2 cellular contexts compared by ENCODE assay signal in the genomic region with DNA sequence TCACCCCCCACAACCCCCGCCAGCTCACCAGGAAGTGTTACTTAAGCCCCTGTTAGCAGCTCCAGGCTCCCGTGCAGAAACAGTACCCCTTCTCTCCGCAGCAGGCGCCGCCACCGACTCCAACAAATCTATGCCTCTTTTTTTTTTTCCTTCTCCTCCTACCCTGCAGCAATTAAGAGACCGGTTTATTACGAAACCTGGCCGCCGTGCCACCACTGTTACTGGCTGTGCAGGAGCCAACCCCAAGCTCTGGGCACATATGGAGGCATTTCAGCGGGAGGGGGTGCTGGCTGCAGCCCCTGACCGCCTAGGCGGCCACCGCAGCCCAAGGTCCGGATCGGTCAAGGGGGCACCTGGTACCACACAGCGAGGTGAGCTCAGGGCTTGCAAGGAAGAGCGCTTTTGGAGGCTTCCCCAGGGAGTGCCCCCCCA.
A peak's percentile ranks its signal among the peaks of the same experiment; 100 is the strongest.
TF ChIP-seq lines count a peak whose summit lies in the region.

No MANE protein-coding gene starts in this region.

TF ChIP-seq in HEK293, 187 proteins besides CTCF, POLR2A, EP300 and RAD21 (continued from another document):
- TF ChIP-seq, protein P1, sequence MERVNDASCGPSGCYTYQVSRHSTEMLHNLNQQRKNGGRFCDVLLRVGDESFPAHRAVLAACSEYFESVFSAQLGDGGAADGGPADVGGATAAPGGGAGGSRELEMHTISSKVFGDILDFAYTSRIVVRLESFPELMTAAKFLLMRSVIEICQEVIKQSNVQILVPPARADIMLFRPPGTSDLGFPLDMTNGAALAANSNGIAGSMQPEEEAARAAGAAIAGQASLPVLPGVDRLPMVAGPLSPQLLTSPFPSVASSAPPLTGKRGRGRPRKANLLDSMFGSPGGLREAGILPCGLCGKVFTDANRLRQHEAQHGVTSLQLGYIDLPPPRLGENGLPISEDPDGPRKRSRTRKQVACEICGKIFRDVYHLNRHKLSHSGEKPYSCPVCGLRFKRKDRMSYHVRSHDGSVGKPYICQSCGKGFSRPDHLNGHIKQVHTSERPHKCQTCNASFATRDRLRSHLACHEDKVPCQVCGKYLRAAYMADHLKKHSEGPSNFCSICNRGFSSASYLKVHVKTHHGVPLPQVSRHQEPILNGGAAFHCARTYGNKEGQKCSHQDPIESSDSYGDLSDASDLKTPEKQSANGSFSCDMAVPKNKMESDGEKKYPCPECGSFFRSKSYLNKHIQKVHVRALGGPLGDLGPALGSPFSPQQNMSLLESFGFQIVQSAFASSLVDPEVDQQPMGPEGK (tag by site-specific recombination; IDR thresholded peaks at IDR 0.05), result peak; percentile 28
- TF ChIP-seq ZNF600 (tag by site-specific recombination; IDR thresholded peaks at IDR 0.05), result peak; percentile 27; the same call in 1 of the 2 replicates
- no peak for TF ChIP-seq ZNF214 (tag by site-specific recombination; IDR thresholded peaks at IDR 0.05; ENCODE audit: borderline replicate concordance)
- TF ChIP-seq, protein P2, sequence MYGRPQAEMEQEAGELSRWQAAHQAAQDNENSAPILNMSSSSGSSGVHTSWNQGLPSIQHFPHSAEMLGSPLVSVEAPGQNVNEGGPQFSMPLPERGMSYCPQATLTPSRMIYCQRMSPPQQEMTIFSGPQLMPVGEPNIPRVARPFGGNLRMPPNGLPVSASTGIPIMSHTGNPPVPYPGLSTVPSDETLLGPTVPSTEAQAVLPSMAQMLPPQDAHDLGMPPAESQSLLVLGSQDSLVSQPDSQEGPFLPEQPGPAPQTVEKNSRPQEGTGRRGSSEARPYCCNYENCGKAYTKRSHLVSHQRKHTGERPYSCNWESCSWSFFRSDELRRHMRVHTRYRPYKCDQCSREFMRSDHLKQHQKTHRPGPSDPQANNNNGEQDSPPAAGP (tag by site-specific recombination; IDR thresholded peaks at IDR 0.05), result no peak
- TF ChIP-seq ZNF555 (tag by site-specific recombination; conservative IDR thresholded peaks at IDR 0.05), result no peak
- TF ChIP-seq, protein P3, sequence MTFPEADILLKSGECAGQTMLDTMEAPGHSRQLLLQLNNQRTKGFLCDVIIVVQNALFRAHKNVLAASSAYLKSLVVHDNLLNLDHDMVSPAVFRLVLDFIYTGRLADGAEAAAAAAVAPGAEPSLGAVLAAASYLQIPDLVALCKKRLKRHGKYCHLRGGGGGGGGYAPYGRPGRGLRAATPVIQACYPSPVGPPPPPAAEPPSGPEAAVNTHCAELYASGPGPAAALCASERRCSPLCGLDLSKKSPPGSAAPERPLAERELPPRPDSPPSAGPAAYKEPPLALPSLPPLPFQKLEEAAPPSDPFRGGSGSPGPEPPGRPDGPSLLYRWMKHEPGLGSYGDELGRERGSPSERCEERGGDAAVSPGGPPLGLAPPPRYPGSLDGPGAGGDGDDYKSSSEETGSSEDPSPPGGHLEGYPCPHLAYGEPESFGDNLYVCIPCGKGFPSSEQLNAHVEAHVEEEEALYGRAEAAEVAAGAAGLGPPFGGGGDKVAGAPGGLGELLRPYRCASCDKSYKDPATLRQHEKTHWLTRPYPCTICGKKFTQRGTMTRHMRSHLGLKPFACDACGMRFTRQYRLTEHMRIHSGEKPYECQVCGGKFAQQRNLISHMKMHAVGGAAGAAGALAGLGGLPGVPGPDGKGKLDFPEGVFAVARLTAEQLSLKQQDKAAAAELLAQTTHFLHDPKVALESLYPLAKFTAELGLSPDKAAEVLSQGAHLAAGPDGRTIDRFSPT (tag by site-specific recombination; IDR thresholded peaks at IDR 0.05), result 0 out of 2 replicates have a peak, but pooled peaks have one; percentile 39
- TF ChIP-seq, protein P4, sequence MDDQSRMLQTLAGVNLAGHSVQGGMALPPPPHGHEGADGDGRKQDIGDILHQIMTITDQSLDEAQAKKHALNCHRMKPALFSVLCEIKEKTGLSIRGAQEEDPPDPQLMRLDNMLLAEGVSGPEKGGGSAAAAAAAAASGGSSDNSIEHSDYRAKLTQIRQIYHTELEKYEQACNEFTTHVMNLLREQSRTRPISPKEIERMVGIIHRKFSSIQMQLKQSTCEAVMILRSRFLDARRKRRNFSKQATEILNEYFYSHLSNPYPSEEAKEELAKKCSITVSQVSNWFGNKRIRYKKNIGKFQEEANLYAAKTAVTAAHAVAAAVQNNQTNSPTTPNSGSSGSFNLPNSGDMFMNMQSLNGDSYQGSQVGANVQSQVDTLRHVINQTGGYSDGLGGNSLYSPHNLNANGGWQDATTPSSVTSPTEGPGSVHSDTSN (CRISPR knock-in tag; IDR thresholded peaks at IDR 0.05), result no peak
- TF ChIP-seq ZNF501 (tag by site-specific recombination; IDR thresholded peaks at IDR 0.05), result no peak
- TF ChIP-seq ZNF292 (tag by site-specific recombination; IDR thresholded peaks at IDR 0.05; ENCODE audit: borderline replicate concordance, low read depth), result no peak

TF ChIP-seq in SK-N-SH, 30 proteins besides CTCF, POLR2A, EP300 and RAD21 (continued from another document):
- TF ChIP-seq REST (IDR thresholded peaks at IDR 0.05; ENCODE audit: low read depth, low read length), result no peak
- no peak for TF ChIP-seq GABPA (IDR thresholded peaks at IDR 0.05; ENCODE audit: low read depth)
TF ChIP-seq in SK-N-SH: peak in this region for 0.
